ENCODE assay signal across 8 cellular contexts in genomic region chr1:45205910-45206721, GRCh38. TPM values are rescaled to one million over a fixed set of nuclear protein-coding genes. Genes with fewer than 3 reads are reported as not detected.
A peak's percentile ranks its signal among the peaks of the same experiment; 100 is the strongest.
DNase-seq lines count a peak whose midpoint lies in the region; ATAC-seq, FAIRE-seq and TF ChIP-seq lines count a peak whose summit lies in the region.

TSS of gene ZSWIM5 (minus strand) at chr1:45206605. CDS start at chr1:45206350, 255 bp downstream.

- no peaks in the 10 kb centered on the region for H3K79me2 ChIP-seq in KMS-11 (ENCODE audit: insufficient read depth, low read depth)

- peak within 1 kb of the TSS; percentile 65 for H3K27ac Mint-ChIP-seq in T-helper 1 cell treated with Interleukin-12 subunit alpha and Interleukin-12 subunit beta and Interleukin-4 antibody, amounts not matched to agents 30 μg/mL and 1 μg/mL, for 36 hours

- peaks cover 0 to 20% (median 10%) of the 10 kb centered on the region in 11 experiments; a peak in 14 of 22 replicates for H4K20me1 ChIP-seq in BLaER1 treated with 17β-estradiol and CSF1 and Interleukin-3, amounts not matched to agents 10 nM and 100 nM
- no peaks in the 10 kb centered on the region for H4K20me1 ChIP-seq in KMS-11 (ENCODE audit: insufficient read depth)

- no peak within 1 kb of the TSS; a peak in 1 of 22 replicates for H3K27ac ChIP-seq in BLaER1 treated with 17β-estradiol and CSF1 and Interleukin-3, amounts not matched to agents 10 nM and 100 nM
- H3K27ac ChIP-seq in KMS-11: no peak within 1 kb of the TSS
- peak within 1 kb of the TSS; percentile 73 to 82 for H3K27ac ChIP-seq in ascending aorta

- peak within 1 kb of the TSS; percentile 86 for H3K4me3 Mint-ChIP-seq in T-helper 1 cell treated with Interleukin-12 subunit alpha and Interleukin-12 subunit beta and Interleukin-4 antibody, amounts not matched to agents 30 μg/mL and 1 μg/mL, for 36 hours

- TF ChIP-seq CTCF in KMS-11 (conservative IDR thresholded peaks at IDR 0.05; ENCODE audit: low read depth, low read length): no peak
- no peak for TF ChIP-seq CTCF in ascending aorta (IDR thresholded peaks at IDR 0.05)

- H3K4me1 Mint-ChIP-seq in T-helper 1 cell treated with Interleukin-12 subunit alpha and Interleukin-12 subunit beta and Interleukin-4 antibody, amounts not matched to agents 30 μg/mL and 1 μg/mL, for 36 hours (ENCODE audit: low read depth): peaks cover 11% of the 10 kb centered on the region

- intact Hi-C loops in ascending aorta (cut with DNase I): loop anchor here (5.0 kb wide), 3 partner anchors 61 to 281 kb away; no protein-coding TSS in a partner anchor

- no peaks in the 10 kb centered on the region for H3K9me3 Mint-ChIP-seq in T-helper 1 cell treated with Interleukin-12 subunit alpha and Interleukin-12 subunit beta and Interleukin-4 antibody, amounts not matched to agents 30 μg/mL and 1 μg/mL, for 36 hours

- peak within 1 kb of the TSS; percentile 94 for H2AFZ ChIP-seq in KMS-11 (ENCODE audit: low read depth)

- ATAC-seq in GM19397 (IDR thresholded peaks at IDR 0.05; ENCODE audit: unreplicated experiment): peak; percentile 70

- FAIRE-seq in urothelium cell line (lab: Jason Lieb, UNC): peak; percentile 79

- H3K9ac ChIP-seq in BLaER1 treated with 17β-estradiol and CSF1 and Interleukin-3, amounts not matched to agents 10 nM and 100 nM: peak within 1 kb of the TSS; percentile 51 to 75 (median 68)
- peak within 1 kb of the TSS; percentile 76 for H3K9ac ChIP-seq in KMS-11

- H3K4me3 ChIP-seq in BLaER1 treated with 17β-estradiol and CSF1 and Interleukin-3, amounts not matched to agents 10 nM and 100 nM: peak within 1 kb of the TSS; percentile 70 to 87 (median 78)
- peak within 1 kb of the TSS; percentile 87 for H3K4me3 ChIP-seq in KMS-11 (IDR thresholded peaks at IDR 0.05; ENCODE audit: insufficient read depth, low read depth, low read length)
- peak within 1 kb of the TSS; percentile 71 to 95 for H3K4me3 ChIP-seq in ascending aorta

- peaks cover 5 to 15% (median 10%) of the 10 kb centered on the region in 10 experiments; a peak in 16 of 20 replicates for H3K4me1 ChIP-seq in BLaER1 treated with 17β-estradiol and CSF1 and Interleukin-3, amounts not matched to agents 10 nM and 100 nM
- peaks cover 12% of the 10 kb centered on the region for H3K4me1 ChIP-seq in KMS-11 (ENCODE audit: low read depth, poor library complexity, severe bottlenecking)
- H3K4me1 ChIP-seq in ascending aorta: peaks cover 0 to 7% of the 10 kb centered on the region in 2 donors

- peak in 1 of 2 donors; percentile 76 for DNase-seq in ascending aorta (ENCODE audit: low spot score in 2 of 2)
- peak; percentile 64 for DNase-seq in hepatic stellate cell (ENCODE audit: low spot score)
- peak; percentile 24 for DNase-seq in pulmonary artery endothelial cell (ENCODE audit: low read depth, low spot score)
- DNase-seq in urothelium cell line (ENCODE audit: low spot score): peak; percentile 90

- H3K4me2 ChIP-seq in BLaER1 treated with 17β-estradiol and CSF1 and Interleukin-3, amounts not matched to agents 10 nM and 100 nM: peak within 1 kb of the TSS; percentile 95 to 100 (median 99)
- H3K4me2 ChIP-seq in KMS-11: peak within 1 kb of the TSS; percentile 95

- H3K9me3 ChIP-seq in BLaER1 treated with 17β-estradiol and CSF1 and Interleukin-3, amounts not matched to agents 10 nM and 100 nM (replicated peaks in 1 of 11): no peaks in the 10 kb centered on the region
- no peaks in the 10 kb centered on the region for H3K9me3 ChIP-seq in ascending aorta

- H3K27me3 ChIP-seq in BLaER1 treated with 17β-estradiol and CSF1 and Interleukin-3, amounts not matched to agents 10 nM and 100 nM: peaks cover 62 to 82% (median 76%) of the 10 kb centered on the region in 11 experiments
- H3K27me3 ChIP-seq in KMS-11 (ENCODE audit: insufficient read depth, low read depth) (no peaks in the 10 kb centered on the region), ascending aorta (no peaks in the 10 kb centered on the region)

- H3K27me3 Mint-ChIP-seq in T-helper 1 cell treated with Interleukin-12 subunit alpha and Interleukin-12 subunit beta and Interleukin-4 antibody, amounts not matched to agents 30 μg/mL and 1 μg/mL, for 36 hours (ENCODE audit: low read depth): peaks cover 51% of the 10 kb centered on the region

- H3K36me3 Mint-ChIP-seq in T-helper 1 cell treated with Interleukin-12 subunit alpha and Interleukin-12 subunit beta and Interleukin-4 antibody, amounts not matched to agents 30 μg/mL and 1 μg/mL, for 36 hours (ENCODE audit: low read depth): peaks cover 2% of the 10 kb centered on the region

- H3K36me3 ChIP-seq in BLaER1 treated with 17β-estradiol and CSF1 and Interleukin-3, amounts not matched to agents 10 nM and 100 nM: no peaks in the 10 kb centered on the region
- H3K36me3 ChIP-seq in KMS-11 (ENCODE audit: insufficient read depth): no peaks in the 10 kb centered on the region; the same call in 1 of the 2 replicates
- H3K36me3 ChIP-seq in ascending aorta: no peaks in the 10 kb centered on the region

RNA-seq across cellular contexts. Expression of gene ZSWIM5, which starts in this region (rescaled TPM):
- total RNA-seq in ascending aorta (1.2 TPM), pulmonary artery endothelial cell (0.46 and 0.95 TPM in 2 replicates)

Comparison
In these comparisons a context has a peak if more than half of its experiments do, and no peak if none do; other contexts are left out.
1. Peak in DNase-seq in pulmonary artery endothelial cell; RNA of the gene not detected or under 1 TPM.
2. H3K27ac ChIP-seq: peak in ascending aorta (2 of 2); none in BLaER1 treated with 17β-estradiol and CSF1 and Interleukin-3, amounts not matched to agents 10 nM and 100 nM (0 of 11) and KMS-11 (single experiment).
3. Peak in every context shown above with its lines, with median percentiles within 50 percentile points of each other: H3K4me3 ChIP-seq.